In genomic region chr2:210171309-210172218, GRCh38 we compare ENCODE assay signal across 8 cellular contexts.
A peak's percentile ranks its signal among the peaks of the same experiment; 100 is the strongest.
DNase-seq lines count a peak whose midpoint lies in the region; ATAC-seq and TF ChIP-seq lines count a peak whose summit lies in the region.

Gene KANSL1L (minus strand): TSS chr2:210171409. CDS start chr2:210154582, 16,827 bp downstream.

- H3K4me3 Mint-ChIP-seq in memory B cell, result peak within 1 kb of the TSS; percentile 95

- TF ChIP-seq CTCF in GM20000 (IDR thresholded peaks at IDR 0.05; ENCODE audit: extremely low read depth, missing control alignments), result no peak

- H3K27ac ChIP-seq in effector memory CD4-positive, alpha-beta T cell (ENCODE audit: insufficient read depth, low read length, poor library complexity, severe bottlenecking), result peak within 1 kb of the TSS; percentile 81

- peak; percentile 83 for ATAC-seq in memory B cell (ENCODE audit: low read depth)

- peaks cover 3% of the 10 kb centered on the region for H3K27me3 Mint-ChIP-seq in memory B cell

- peak within 1 kb of the TSS; percentile 90 for H3K27ac Mint-ChIP-seq in memory B cell

- no peaks in the 10 kb centered on the region for H3K36me3 ChIP-seq in effector memory CD4-positive, alpha-beta T cell (ENCODE audit: control insufficient read depth, insufficient read depth, low read length)

- no peaks in the 10 kb centered on the region for H3K9me3 ChIP-seq in effector memory CD4-positive, alpha-beta T cell (ENCODE audit: control insufficient read depth, low read length)

- peaks cover 2% of the 10 kb centered on the region for H3K9me3 Mint-ChIP-seq in memory B cell

- H3K27me3 ChIP-seq in effector memory CD4-positive, alpha-beta T cell (replicated peaks; ENCODE audit: control insufficient read depth, insufficient read depth, low read length, poor library complexity, severe bottlenecking), result no peaks in the 10 kb centered on the region

- H3K36me3 Mint-ChIP-seq in memory B cell, result no peaks in the 10 kb centered on the region

- peak within 1 kb of the TSS; percentile 80 for H3K4me3 ChIP-seq in effector memory CD4-positive, alpha-beta T cell (ENCODE audit: insufficient read depth, low read depth, low read length, poor library complexity, severe bottlenecking)

- peaks cover 9% of the 10 kb centered on the region for H3K4me1 Mint-ChIP-seq in memory B cell

- peaks cover 5% of the 10 kb centered on the region for H3K4me1 ChIP-seq in effector memory CD4-positive, alpha-beta T cell (ENCODE audit: control insufficient read depth, insufficient read depth, low read length, poor library complexity, severe bottlenecking)

- peak; percentile 83 for DNase-seq in CMK (ENCODE audit: low read depth)
- peak; percentile 94 for DNase-seq in GM20000 (ENCODE audit: low spot score)
- DNase-seq in HS-5 (ENCODE audit: low read depth), result peak; percentile 82
- peak; percentile 68 for DNase-seq in NK-92 (lab: John Stamatoyannopoulos, UW; ENCODE audit: unreplicated experiment)
- peak; percentile 92 to 95 for DNase-seq in activated CD8-positive, alpha-beta memory T cell treated with anti-CD3 and anti-CD28 coated beads for 4 hours (ENCODE audit: low read depth in 2 of 2)
- DNase-seq in effector memory CD4-positive, alpha-beta T cell, result peak; percentile 93 to 96 (median 93)
- peak; percentile 96 to 97 for DNase-seq in memory B cell (ENCODE audit: low spot score in 2 of 2)
- peak; percentile 95 for DNase-seq in stimulated activated CD8-positive, alpha-beta memory T cell treated with anti-CD3 and anti-CD28 coated beads, Interleukin-12 subunit alpha, Interleukin-12 subunit beta, amount 100 ng/mL, for 1 hour (ENCODE audit: low read depth)

Comparison
In these comparisons a context has a peak if more than half of its experiments do, and no peak if none do; other contexts are left out.
1. Peak in every context shown above with its lines: DNase-seq, ATAC-seq, H3K4me3 ChIP-seq and H3K27ac ChIP-seq.